Comparison of ENCODE assay signal across 8 cellular contexts in the genomic region with DNA sequence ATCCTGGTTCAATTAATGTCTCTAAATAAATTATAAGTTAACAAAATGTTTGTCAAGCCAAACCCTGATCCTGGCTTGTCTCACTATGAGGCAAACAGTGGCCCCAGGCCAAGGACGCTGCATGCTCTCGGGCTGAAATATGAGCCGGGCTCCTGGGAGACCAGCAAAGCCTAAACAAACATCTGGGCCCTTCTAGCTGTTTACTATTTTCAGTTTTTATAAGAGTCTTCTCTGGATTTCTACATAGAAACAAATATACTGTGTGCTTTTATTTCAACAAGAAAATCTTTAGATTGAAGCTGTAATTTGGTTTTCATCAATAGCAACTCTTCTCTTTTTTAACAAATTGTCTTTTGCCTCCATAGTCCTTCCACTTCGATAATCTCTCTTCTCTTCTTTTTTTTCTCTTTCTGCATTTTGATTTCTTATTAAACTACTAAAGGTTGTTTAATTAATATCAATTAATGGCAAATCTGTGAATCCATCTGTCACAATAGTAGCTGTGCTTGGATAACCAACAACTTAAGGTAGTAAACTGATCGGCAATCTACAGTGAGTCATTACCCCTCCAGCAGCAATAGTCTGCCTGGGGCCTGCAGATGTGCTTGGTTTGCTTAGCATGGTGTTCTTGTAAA.
A peak's percentile ranks its signal among the peaks of the same experiment; 100 is the strongest.
DNase-seq lines count a peak whose midpoint lies in the region; FAIRE-seq and TF ChIP-seq lines count a peak whose summit lies in the region.

No MANE protein-coding gene starts in this region.

- H3K27ac Mint-ChIP-seq in nephron progenitor cell, result peak overlapping the region; percentile 64
- no peak overlapping the region for H3K27ac Mint-ChIP-seq in CD4-positive, alpha-beta memory T cell

- no peaks in the 10 kb centered on the region for H3K36me3 Mint-ChIP-seq in nephron progenitor cell (ENCODE audit: low read depth)
- H3K36me3 Mint-ChIP-seq in CD4-positive, alpha-beta memory T cell, result no peaks in the 10 kb centered on the region

- H3K27ac ChIP-seq in CD4-positive, alpha-beta memory T cell (ENCODE audit: low read depth, low read length), result no peak overlapping the region
- no peak overlapping the region for H3K27ac ChIP-seq in small intestine (ENCODE audit: low read depth in 1 of 2, low read length in 1 of 2)

- H3K4me3 ChIP-seq in epithelial cell of esophagus (ENCODE audit: low read length), result no peak overlapping the region
- H3K4me3 ChIP-seq in CD4-positive, alpha-beta memory T cell (ENCODE audit: low read length in 2 of 2), result no peak overlapping the region
- H3K4me3 ChIP-seq in small intestine (ENCODE audit: low read depth in 1 of 2, low read length in 2 of 2), result no peak overlapping the region

- intact Hi-C loops in CD4-positive, alpha-beta memory T cell (cut with micrococcal nuclease), result no loop called here

- FAIRE-seq in small intestine (lab: Jason Lieb, UNC), result no peak

- no peaks in the 10 kb centered on the region for H3K27me3 ChIP-seq in CD4-positive, alpha-beta memory T cell (ENCODE audit: insufficient read depth, low read length)
- H3K27me3 ChIP-seq in small intestine (ENCODE audit: control insufficient read depth in 2 of 2, insufficient read depth in 2 of 2, low read length in 2 of 2), result peaks cover 0 to 3% of the 10 kb centered on the region in 2 donors

- H3K27me3 Mint-ChIP-seq in nephron progenitor cell (ENCODE audit: low read depth, poor library complexity), result no peaks in the 10 kb centered on the region
- H3K27me3 Mint-ChIP-seq in CD4-positive, alpha-beta memory T cell, result peaks cover 20 to 23% of the 10 kb centered on the region in 2 donors

- H3K4me1 ChIP-seq in CD4-positive, alpha-beta memory T cell (ENCODE audit: insufficient read depth, low read length), result no peaks in the 10 kb centered on the region
- no peaks in the 10 kb centered on the region for H3K4me1 ChIP-seq in small intestine (ENCODE audit: control insufficient read depth in 2 of 2, insufficient read depth in 1 of 2, low read depth in 1 of 2, low read length in 1 of 2)

- H3K9me3 ChIP-seq in CD4-positive, alpha-beta memory T cell (ENCODE audit: control insufficient read depth in 1 of 2, low read length in 2 of 2), result no peaks in the 10 kb centered on the region
- no peaks in the 10 kb centered on the region for H3K9me3 ChIP-seq in small intestine (ENCODE audit: control insufficient read depth, low read depth)

- peaks cover 21% of the 10 kb centered on the region for H3K9me3 Mint-ChIP-seq in nephron progenitor cell
- H3K9me3 Mint-ChIP-seq in CD4-positive, alpha-beta memory T cell, result no peaks in the 10 kb centered on the region

- CTCF ChIA-PET in CD4-positive, alpha-beta memory T cell (lab: Charles Lee; ENCODE audit: partially characterized antibody), result no interaction called here

- DNase-seq in DMS153 (lab: John Stamatoyannopoulos, UW) (peak; percentile 35), NCI-H2196 treated with DMSO at 0.1 percent for 48 hours (lab: John Stamatoyannopoulos, UW; ENCODE audit: unreplicated experiment) (peak; percentile 52), epithelial cell of esophagus (ENCODE audit: low read depth) (peak; percentile 68), nephron progenitor cell (peak; percentile 59), NCI-H1048 (lab: John Stamatoyannopoulos, UW) (no peak), small intestine (no peak), HPDE6-E6E7 (ENCODE audit: extremely low spot score) (no peak)
- no peak for DNase-seq in CD4-positive, alpha-beta memory T cell

- no peaks in the 10 kb centered on the region for H3K36me3 ChIP-seq in CD4-positive, alpha-beta memory T cell (ENCODE audit: insufficient read depth, low read length)
- no peaks in the 10 kb centered on the region for H3K36me3 ChIP-seq in small intestine (ENCODE audit: control insufficient read depth in 2 of 2, insufficient read depth in 2 of 2, low read length in 2 of 2)

- peaks cover 36% of the 10 kb centered on the region for H3K4me1 Mint-ChIP-seq in nephron progenitor cell
- no peaks in the 10 kb centered on the region for H3K4me1 Mint-ChIP-seq in CD4-positive, alpha-beta memory T cell

- peak overlapping the region; percentile 77 for H3K4me3 Mint-ChIP-seq in nephron progenitor cell
- no peak overlapping the region for H3K4me3 Mint-ChIP-seq in CD4-positive, alpha-beta memory T cell

- POLR2A ChIA-PET in CD4-positive, alpha-beta memory T cell (lab: Charles Lee; ENCODE audit: partially characterized antibody), result no interaction called here

- TF ChIP-seq CTCF in epithelial cell of esophagus (IDR thresholded peaks at IDR 0.05; ENCODE audit: insufficient read depth, low read depth, low read length, missing control alignments) (no peak), nephron progenitor cell (IDR thresholded peaks at IDR 0.05) (no peak)

- 46 to 62% (median 58%) methylated on average over 5 of the region's 5 CpGs for WGBS in small intestine, 3 donors

Comparison
In these comparisons a context has a peak if more than half of its experiments do, and no peak if none do; other contexts are left out.
1. DNase-seq: peak in DMS153 (single experiment), NCI-H2196 treated with DMSO at 0.1 percent for 48 hours (single experiment), epithelial cell of esophagus (single experiment) and nephron progenitor cell (single experiment); none in CD4-positive, alpha-beta memory T cell (0 of 5), NCI-H1048 (single experiment), small intestine (single experiment) and HPDE6-E6E7 (single experiment).